ENCODE assay signal across 19 cellular contexts in genomic region chr5:4275232-4275631, GRCh38.
A peak's percentile ranks its signal among the peaks of the same experiment; 100 is the strongest.
DNase-seq lines count a peak whose midpoint lies in the region; ATAC-seq, FAIRE-seq and TF ChIP-seq lines count a peak whose summit lies in the region.
"Had no signal": no experiment of that assay in that cellular context is flagged by ENCODE, and none has a peak within 500 bp of the region (broad histone marks: within the 10 kb centered on the region; RNA-seq: fewer than 3 reads in every experiment).

No MANE protein-coding gene starts in this region.

- H3K4me3 ChIP-seq in MM.1S (ENCODE audit: low read length), result no peak overlapping the region
- no peak overlapping the region for H3K4me3 ChIP-seq in kidney (ENCODE audit: low read length in 2 of 2)
- H3K4me3 ChIP-seq: BLaER1 had no signal

- H3K27ac ChIP-seq in MM.1S (ENCODE audit: low read length), result no peak overlapping the region
- H3K27ac ChIP-seq in kidney (ENCODE audit: low read depth in 2 of 2, low read length in 2 of 2), result no peak overlapping the region
- H3K27ac ChIP-seq: BLaER1 had no signal

- no peaks in the 10 kb centered on the region for H3F3A ChIP-seq in MM.1S (ENCODE audit: insufficient read depth, low read length)

- peaks cover 20% of the 10 kb centered on the region for H3K36me3 Mint-ChIP-seq in WTC11
- H3K36me3 Mint-ChIP-seq: CD8-positive, alpha-beta memory T cell had no signal

- ATAC-seq in WTC11, result no peak; the same call in 1 of the 2 replicates
- no peak for ATAC-seq in GM18858 (IDR thresholded peaks at IDR 0.05; ENCODE audit: unreplicated experiment)
- ATAC-seq: SK-N-SH treated with all-trans-retinoic acid at 6 μM for 48 hours had no signal

- H3K27me3 ChIP-seq in MM.1S (replicated peaks; ENCODE audit: insufficient read depth, low read length), result no peaks in the 10 kb centered on the region
- H3K27me3 ChIP-seq: BLaER1 had no signal

- H3K9me3 Mint-ChIP-seq in WTC11, result peaks cover 30% of the 10 kb centered on the region

- intact Hi-C loops in kidney (cut with DNase I), result no loop called here

- DNase-seq in NCI-H345 (lab: John Stamatoyannopoulos, UW), result peak; percentile 52
- DNase-seq in NCI-H345 treated with DMSO at 0.1 percent for 48 hours (lab: John Stamatoyannopoulos, UW; ENCODE audit: unreplicated experiment), result no peak
- peak; percentile 16 for DNase-seq in MM.1S
- peak; percentile 84 for DNase-seq in NCI-H2171 treated with DMSO at 0.1 percent for 48 hours (lab: John Stamatoyannopoulos, UW)
- DNase-seq in WTC11 (ENCODE audit: low spot score), result peak; percentile 39
- no peak for DNase-seq in kidney
- DNase-seq in NCI-H226, result no peak
- DNase-seq: CD8-positive, alpha-beta memory T cell; NCI-H1105 treated with DMSO at 0.1 percent for 48 hours; NCI-H2081 treated with DMSO at 0.1 percent for 48 hours; NCI-H82; SHP77 treated with DMSO at 0.1 percent for 48 hours; T-helper 1 cell; T1000 had no signal

- CTCF ChIA-PET in WTC11 (lab: Charles Lee), result interaction anchor here (1.2 kb wide), 1 partner anchor 21 kb away, joined by 4 read pairs; no protein-coding TSS in a partner anchor

- H3K9me2 ChIP-seq in MM.1S (replicated peaks; ENCODE audit: insufficient read depth, low read length), result no peaks in the 10 kb centered on the region

- peaks cover 10% of the 10 kb centered on the region for H3K4me1 Mint-ChIP-seq in WTC11
- H3K4me1 Mint-ChIP-seq: CD8-positive, alpha-beta memory T cell had no signal

- H3K9ac ChIP-seq in MM.1S (ENCODE audit: low read length) (no peak overlapping the region), kidney (ENCODE audit: low read length in 2 of 2) (no peak overlapping the region)
- H3K9ac ChIP-seq: BLaER1 had no signal

- H2AFZ ChIP-seq in MM.1S (ENCODE audit: low read length), result no peak overlapping the region

- no peaks in the 10 kb centered on the region; the same call in 1 of the 2 replicates for H3K27me3 Mint-ChIP-seq in WTC11 (ENCODE audit: low read depth)
- H3K27me3 Mint-ChIP-seq: CD8-positive, alpha-beta memory T cell had no signal

- H3K79me2 ChIP-seq in MM.1S (ENCODE audit: low read length), result no peaks in the 10 kb centered on the region

- H3K36me3 ChIP-seq in MM.1S (replicated peaks; ENCODE audit: insufficient read depth, low read length) (no peaks in the 10 kb centered on the region), kidney (ENCODE audit: control insufficient read depth in 1 of 2, insufficient read depth in 2 of 2, low read length in 2 of 2) (no peaks in the 10 kb centered on the region)
- H3K36me3 ChIP-seq: BLaER1 had no signal

- TF ChIP-seq CTCF in MM.1S (IDR thresholded peaks at IDR 0.05; ENCODE audit: low read length) (no peak), WTC11 (IDR thresholded peaks at IDR 0.05) (no peak), kidney (IDR thresholded peaks at IDR 0.05; ENCODE audit: borderline replicate concordance, extremely low read depth, insufficient read depth) (no peak)

- FAIRE-seq in kidney (lab: Jason Lieb, UNC), result no peak
- FAIRE-seq: A204.1, H54 had no signal

- H3K4me1 ChIP-seq in MM.1S (ENCODE audit: low read length) (no peaks in the 10 kb centered on the region), kidney (ENCODE audit: control insufficient read depth in 1 of 2, insufficient read depth in 1 of 2, low read depth in 1 of 2, low read length in 2 of 2) (no peaks in the 10 kb centered on the region)

- no peak overlapping the region for H3K4me3 Mint-ChIP-seq in WTC11
- H3K4me3 Mint-ChIP-seq: CD8-positive, alpha-beta memory T cell had no signal

- H3K9me3 ChIP-seq in MM.1S (replicated peaks; ENCODE audit: insufficient read depth, low read length) (no peaks in the 10 kb centered on the region), kidney (ENCODE audit: control insufficient read depth in 1 of 2, low read length in 2 of 2) (peaks cover 0 to 6% of the 10 kb centered on the region in 2 donors)

- no peak overlapping the region for H3K27ac Mint-ChIP-seq in WTC11
- H3K27ac Mint-ChIP-seq: CD8-positive, alpha-beta memory T cell had no signal

- H3K4me2 ChIP-seq in MM.1S (ENCODE audit: low read depth, low read length), result no peak overlapping the region
- H3K4me2 ChIP-seq: BLaER1 had no signal

- H4K20me1 ChIP-seq in MM.1S (ENCODE audit: insufficient read depth, low read length), result no peaks in the 10 kb centered on the region
- H4K20me1 ChIP-seq: BLaER1 had no signal

- POLR2A ChIA-PET in WTC11 (lab: Charles Lee), result no interaction called here

TF ChIP-seq in WTC11, 78 proteins besides CTCF, POLR2A, EP300 and RAD21:
- no peak for TF ChIP-seq MYBL2 (CRISPR knock-in tag; IDR thresholded peaks at IDR 0.05)
- 0 out of 2 replicates have a peak, but pooled peaks have one; percentile 57 for TF ChIP-seq ZNF423 (CRISPR knock-in tag; IDR thresholded peaks at IDR 0.05)

Comparison
In these comparisons a context has a peak if more than half of its experiments do, and no peak if none do; other contexts are left out.
1. DNase-seq: peak in NCI-H345 (single experiment), MM.1S (single experiment), NCI-H2171 treated with DMSO at 0.1 percent for 48 hours (single experiment) and WTC11 (single experiment); none in NCI-H345 treated with DMSO at 0.1 percent for 48 hours (single experiment), kidney (single experiment) and NCI-H226 (single experiment).